Comparison of ENCODE assay signal across 32 cellular contexts in the genomic region with DNA sequence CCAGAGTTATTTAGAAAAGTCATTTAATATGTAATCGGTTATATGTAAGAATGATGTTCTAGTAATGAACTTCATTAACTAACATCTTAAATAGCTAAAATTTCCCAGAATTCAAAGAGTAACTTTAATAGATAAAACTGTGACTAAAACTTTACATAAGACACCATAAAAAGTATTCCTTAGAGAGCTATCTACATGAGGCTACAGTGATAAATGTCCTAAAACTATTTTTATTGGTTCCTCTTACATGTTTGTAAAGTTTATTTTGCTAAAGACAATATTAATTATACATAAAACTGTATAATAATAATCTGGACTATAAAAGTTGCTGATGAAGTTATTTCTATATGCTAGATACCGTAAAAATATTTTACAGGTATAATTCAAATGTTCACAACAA.
"Had no signal": no experiment of that assay in that cellular context is flagged by ENCODE, and none has a peak within 500 bp of the region (broad histone marks: within the 10 kb centered on the region; RNA-seq: fewer than 3 reads in every experiment).

No MANE protein-coding gene starts in this region.

- H3K9me3 ChIP-seq: SK-N-SH had no signal

- H3K9ac ChIP-seq: SK-N-SH had no signal

- H3K4me2 ChIP-seq: SK-N-SH had no signal

- FAIRE-seq: bronchial epithelial cell, TTC549 had no signal

- DNase-seq: activated B cell treated with CpG ODN at 0.5 μM for 24 hours; activated CD4-positive, alpha-beta memory T cell treated with anti-CD3 and anti-CD28 coated beads for 36 hours; activated CD4-positive, alpha-beta T cell treated with anti-CD3 and anti-CD28 coated beads for 4 hours; activated CD4-positive, alpha-beta T cell treated with anti-CD3 and anti-CD28 coated beads, Interleukin-2, amount 50 U/mL, for 1 hour; activated CD4-positive, CD25-positive, alpha-beta regulatory T cell treated with anti-CD3 and anti-CD28 coated beads, Interleukin-2, amount 50 U/mL, for 72 hours; activated CD8-positive, alpha-beta memory T cell treated with anti-CD3 and anti-CD28 coated beads, Interleukin-2, amount 50 U/mL, for 48 hours; activated effector memory CD4-positive, alpha-beta T cell treated with Interleukin-2 at 50 U/mL for 16 hours; activated naive CD4-positive, alpha-beta T cell treated with anti-CD3 and anti-CD28 coated beads, Interleukin-2, amount 10 ng/mL, durations not matched to agents 7 days and 5 days; activated naive CD8-positive, alpha-beta T cell treated with anti-CD3 and anti-CD28 coated beads, Interleukin-2, amount 50 U/mL, for 24 hours; activated T-cell treated with anti-CD3 and anti-CD28 coated beads, Interleukin-2, amount 50 U/mL, for 48 hours; anterior cingulate cortex; caudate nucleus; cerebellar nuclear complex; Kasumi-1; KG1; MM.1S; MV-4-11; NCI-H1092; NCI-H1436 treated with DMSO at 0.1 percent for 48 hours; NCI-H1694 treated with DMSO at 0.1 percent for 48 hours; NCI-H2029; NCI-H345; NCI-H524 treated with DMSO at 0.1 percent for 48 hours; NK-92 treated with Interleukin-12 subunit alpha and Interleukin-12 subunit beta, amount 100 ng/mL, for 24 hours; Right ventricle myocardium superior; SK-N-SH; SW 1271; T-helper 1 cell; T-helper 2 cell; T-helper 9 cell had no signal

- ATAC-seq: activated naive CD8-positive, alpha-beta T cell treated with anti-CD3 and anti-CD28 coated beads, Interleukin-2, amount 50 U/mL, for 24 hours had no signal

- H3K9me2 ChIP-seq: SK-N-SH had no signal
